In the genomic region with DNA sequence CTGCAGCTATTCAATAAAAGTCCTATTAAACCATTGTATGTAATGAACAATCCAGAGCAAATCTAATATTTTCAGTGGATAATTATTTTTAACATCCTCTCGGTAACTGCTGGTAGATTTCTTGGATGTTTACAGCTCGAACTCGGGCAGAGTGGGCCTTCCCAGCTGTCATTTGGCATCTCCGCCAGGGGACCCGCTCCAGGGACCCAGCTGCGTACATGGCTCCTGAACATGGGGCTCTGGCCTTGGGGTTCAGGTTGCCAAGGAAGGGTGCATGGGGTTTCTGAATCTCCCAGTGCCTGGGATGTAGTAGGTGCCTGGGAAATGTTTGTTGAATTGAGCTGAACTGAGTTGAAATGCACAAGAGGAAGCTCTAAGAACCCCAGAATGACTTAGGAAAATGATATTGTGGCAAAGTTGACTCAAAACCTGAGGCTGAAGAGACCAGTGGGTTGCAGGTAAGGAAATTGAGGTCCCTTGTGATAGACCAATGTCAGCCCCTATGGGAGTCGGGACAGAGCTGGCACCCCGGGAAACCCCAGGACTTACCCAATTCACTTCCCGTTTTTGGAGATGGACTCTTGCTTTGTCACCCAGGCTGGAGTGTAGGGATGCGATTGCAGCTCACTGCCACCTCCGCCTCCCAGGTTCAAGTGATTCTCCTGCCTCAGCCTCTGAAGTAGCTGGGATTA, we compare ENCODE assay signal across 12 cellular contexts.
DNase-seq lines count a peak whose midpoint lies in the region; ATAC-seq, FAIRE-seq and TF ChIP-seq lines count a peak whose summit lies in the region.
"Had no signal": no experiment of that assay in that cellular context is flagged by ENCODE, and none has a peak within 500 bp of the region (broad histone marks: within the 10 kb centered on the region; RNA-seq: fewer than 3 reads in every experiment).

No MANE protein-coding gene starts in this region.

- H3K4me3 ChIP-seq in stomach: peak overlapping the region in 2 of 4 donors; percentile 26 to 27
- H3K4me3 ChIP-seq: body of pancreas, testis had no signal

- no peak for TF ChIP-seq POLR2A in stomach (IDR thresholded peaks at IDR 0.05)

- H3K4me1 ChIP-seq in stomach: peaks cover 4 to 22% (median 18%) of the 10 kb centered on the region in 4 donors
- H3K4me1 ChIP-seq: body of pancreas had no signal

- intact Hi-C loops in stomach (cut with DNase I; ENCODE audit: low total_unique reads): no loop called here

- no peaks in the 10 kb centered on the region for H3K9me3 Mint-ChIP-seq in memory B cell
- peaks cover 5% of the 10 kb centered on the region for H3K9me3 Mint-ChIP-seq in glutamatergic neuron (ENCODE audit: unreplicated experiment)
- H3K9me3 Mint-ChIP-seq: activated T-helper 17 cell treated with anti-CD3 and anti-CD28 coated beads, Interleukin-2, amount 50 U/mL, for 72 hours had no signal

- no peak for TF ChIP-seq EP300 in stomach (IDR thresholded peaks at IDR 0.05)

- peak; percentile 38 for FAIRE-seq in GM18507 (lab: Jason Lieb, UNC)

- H3K4me1 Mint-ChIP-seq in memory B cell (peaks cover 27% of the 10 kb centered on the region), glutamatergic neuron (ENCODE audit: low read depth, unreplicated experiment) (peaks cover 14% of the 10 kb centered on the region)
- H3K4me1 Mint-ChIP-seq: activated T-helper 17 cell treated with anti-CD3 and anti-CD28 coated beads, Interleukin-2, amount 50 U/mL, for 72 hours had no signal

- peaks cover 16% of the 10 kb centered on the region for H3K36me3 Mint-ChIP-seq in memory B cell
- H3K36me3 Mint-ChIP-seq in glutamatergic neuron (ENCODE audit: unreplicated experiment): no peaks in the 10 kb centered on the region

- H3K27ac Mint-ChIP-seq in memory B cell: no peak overlapping the region
- H3K27ac Mint-ChIP-seq in glutamatergic neuron (ENCODE audit: unreplicated experiment): no peak overlapping the region
- H3K27ac Mint-ChIP-seq: activated T-helper 17 cell treated with anti-CD3 and anti-CD28 coated beads, Interleukin-2, amount 50 U/mL, for 72 hours had no signal

- TF ChIP-seq CTCF in stomach (IDR thresholded peaks at IDR 0.05) (no peak), glutamatergic neuron (IDR thresholded peaks at IDR 0.05; ENCODE audit: partially characterized antibody, unreplicated experiment) (no peak)

- WGBS in stomach, 5 donors: 71 to 82% (median 80%) methylated on average over 11 of the region's 11 CpGs

- in situ Hi-C loops in KBM-7 (cut with MboI; ENCODE audit: low pct_unique_long_range_greater_than_20kb, low sequenced_read_pairs): no loop called here

- no peak for DNase-seq in GM18507 (ENCODE audit: extremely low spot score, insufficient read length, low read depth)
- DNase-seq in memory B cell (ENCODE audit: low spot score in 2 of 2): no peak
- no peak for DNase-seq in stomach
- DNase-seq in DMS53 treated with DMSO at 0.1 percent for 48 hours (lab: John Stamatoyannopoulos, UW; ENCODE audit: unreplicated experiment): no peak
- DNase-seq in KBM-7: no peak
- no peak for DNase-seq in glutamatergic neuron
- DNase-seq: activated CD4-positive, alpha-beta T cell treated with anti-CD3 and anti-CD28 coated beads, Interleukin-2, amount 50 U/mL, for 1 hour had no signal

- peak overlapping the region in 3 of 5 donors; percentile 6 to 67 (median 66) for H3K27ac ChIP-seq in stomach
- H3K27ac ChIP-seq: testis had no signal

- H3K27me3 ChIP-seq in stomach: no peaks in the 10 kb centered on the region
- H3K27me3 ChIP-seq: body of pancreas, testis had no signal

- ATAC-seq in SK-N-SH treated with all-trans-retinoic acid at 6 μM for 48 hours (peak; percentile 2; the same call in 2 of the 3 replicates), memory B cell (ENCODE audit: low read depth) (peak; percentile 32), HG02798 (IDR thresholded peaks at IDR 0.05; ENCODE audit: poor library complexity, unreplicated experiment) (no peak)
- ATAC-seq: activated T-helper 17 cell treated with anti-CD3 and anti-CD28 coated beads, Interleukin-2, amount 50 U/mL, for 72 hours had no signal

- H3K4me3 Mint-ChIP-seq in memory B cell (no peak overlapping the region), glutamatergic neuron (ENCODE audit: unreplicated experiment) (no peak overlapping the region)
- H3K4me3 Mint-ChIP-seq: activated T-helper 17 cell treated with anti-CD3 and anti-CD28 coated beads, Interleukin-2, amount 50 U/mL, for 72 hours had no signal

- H3K27me3 Mint-ChIP-seq in memory B cell: no peaks in the 10 kb centered on the region
- H3K27me3 Mint-ChIP-seq in glutamatergic neuron (ENCODE audit: unreplicated experiment): peaks cover 4% of the 10 kb centered on the region
- H3K27me3 Mint-ChIP-seq: activated T-helper 17 cell treated with anti-CD3 and anti-CD28 coated beads, Interleukin-2, amount 50 U/mL, for 72 hours had no signal

- H3K9me3 ChIP-seq in stomach: no peaks in the 10 kb centered on the region
- H3K9me3 ChIP-seq: body of pancreas, testis had no signal

- H3K36me3 ChIP-seq in stomach: no peaks in the 10 kb centered on the region

TF ChIP-seq in SK-N-SH treated with all-trans-retinoic acid at 6 μM for 48 hours, 23 proteins besides CTCF, POLR2A, EP300 and RAD21:
- TF ChIP-seq PPARA (CRISPR knock-in tag; IDR thresholded peaks at IDR 0.05; ENCODE audit: borderline replicate concordance) (no peak), ESRRG (CRISPR knock-in tag; IDR thresholded peaks at IDR 0.05) (no peak), CSDC2 (CRISPR knock-in tag; IDR thresholded peaks at IDR 0.05) (no peak), TOX (CRISPR knock-in tag; IDR thresholded peaks at IDR 0.05; ENCODE audit: borderline replicate concordance) (no peak), SNAI2 (CRISPR knock-in tag; IDR thresholded peaks at IDR 0.05) (no peak)
